ENCODE assay signal across 15 cellular contexts in genomic region chr7:152909683-152910544, GRCh38.
"Had no signal": no experiment of that assay in that cellular context is flagged by ENCODE, and none has a peak within 500 bp of the region (broad histone marks: within the 10 kb centered on the region; RNA-seq: fewer than 3 reads in every experiment).

No MANE protein-coding gene starts in this region.

- H3K9me3 Mint-ChIP-seq: activated CD4-positive, alpha-beta memory T cell treated with anti-CD3 and anti-CD28 coated beads for 36 hours; activated T-cell treated with anti-CD3 and anti-CD28 coated beads, Interleukin-2, amount 50 U/mL, for 4 hours; nephron had no signal

- H3K36me3 Mint-ChIP-seq: activated CD4-positive, alpha-beta memory T cell treated with anti-CD3 and anti-CD28 coated beads for 36 hours; activated naive CD8-positive, alpha-beta T cell had no signal

- H3K36me3 ChIP-seq: gastroesophageal sphincter, ovary, stomach, tibial artery, uterus had no signal

- H3K27ac ChIP-seq: gastroesophageal sphincter, ovary, stomach, tibial artery, uterus had no signal

- H3K4me3 Mint-ChIP-seq: activated CD4-positive, alpha-beta memory T cell treated with anti-CD3 and anti-CD28 coated beads for 36 hours; activated naive CD8-positive, alpha-beta T cell; activated T-cell treated with anti-CD3 and anti-CD28 coated beads, Interleukin-2, amount 50 U/mL, for 4 hours; nephron had no signal

- H3K4me3 ChIP-seq: gastroesophageal sphincter, ovary, stomach, tibial artery, uterus had no signal

- H3K27me3 ChIP-seq: ovary, tibial artery had no signal

- H3K4me1 ChIP-seq: gastroesophageal sphincter, stomach, tibial artery, uterus had no signal

- DNase-seq: activated CD4-positive, alpha-beta memory T cell treated with anti-CD3 and anti-CD28 coated beads for 36 hours; activated gamma-delta T cell; activated T-cell treated with anti-CD3 and anti-CD28 coated beads, Interleukin-2, amount 50 U/mL, for 4 hours; hippocampal formation; left colon; mammary epithelial cell; ovary; small intestine; stomach; T-helper 9 cell; tibial artery; uterus had no signal

- H3K9me3 ChIP-seq: gastroesophageal sphincter, ovary, stomach, tibial artery, uterus had no signal

- ATAC-seq: activated T-cell treated with anti-CD3 and anti-CD28 coated beads, Interleukin-2, amount 50 U/mL, for 4 hours; gastroesophageal sphincter; left colon had no signal

- H3K27ac Mint-ChIP-seq: activated CD4-positive, alpha-beta memory T cell treated with anti-CD3 and anti-CD28 coated beads for 36 hours; activated naive CD8-positive, alpha-beta T cell had no signal

- H3K27me3 Mint-ChIP-seq: activated CD4-positive, alpha-beta memory T cell treated with anti-CD3 and anti-CD28 coated beads for 36 hours; activated naive CD8-positive, alpha-beta T cell had no signal
